Comparison of ENCODE assay signal across 15 cellular contexts in the genomic region with DNA sequence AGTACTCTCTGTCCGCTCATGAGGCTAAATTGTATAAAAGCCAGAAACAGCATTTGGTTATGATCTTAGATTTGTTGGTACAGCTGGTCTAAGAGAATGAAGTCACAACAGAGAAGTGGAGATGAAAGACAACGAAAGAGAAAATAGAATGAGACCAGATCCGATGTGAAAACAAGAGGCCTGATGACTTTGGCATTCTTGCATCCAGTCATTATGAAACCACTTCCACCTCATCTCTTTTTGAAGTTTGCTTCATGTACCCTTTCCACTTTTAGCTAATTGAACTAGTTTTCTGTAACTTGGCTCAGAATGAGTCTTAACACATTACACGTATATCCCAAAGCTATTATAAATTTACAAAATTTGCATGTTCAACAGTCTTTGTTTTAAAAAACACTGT.
A peak's percentile ranks its signal among the peaks of the same experiment; 100 is the strongest.
DNase-seq lines count a peak whose midpoint lies in the region; ATAC-seq, FAIRE-seq and TF ChIP-seq lines count a peak whose summit lies in the region.
"Had no signal": no experiment of that assay in that cellular context is flagged by ENCODE, and none has a peak within 500 bp of the region (broad histone marks: within the 10 kb centered on the region; RNA-seq: fewer than 3 reads in every experiment).

No MANE protein-coding gene starts in this region.

- POLR2A ChIA-PET in GM12878 (lab: Charles Lee) = no interaction called here

- H4K20me1 ChIP-seq in GM12878 (ENCODE audit: control insufficient read depth, insufficient read depth) = no peaks in the 10 kb centered on the region

- no peak for FAIRE-seq in GM12878 (lab: Jason Lieb, UNC)
- FAIRE-seq: GM12892 had no signal

- no peak overlapping the region for H3K4me2 ChIP-seq in GM12878 (ENCODE audit: control insufficient read depth, insufficient read depth)
- H3K4me2 ChIP-seq: GM23338 had no signal

- no peak overlapping the region for H2AFZ ChIP-seq in GM12878 (ENCODE audit: control insufficient read depth, low read depth, low read length)
- H2AFZ ChIP-seq: GM23338 had no signal

- BruUV-seq in GM12878 (replicated peaks; lab: Mats Ljungman, UMichigan) = no TSS peak

- H3K27me3 ChIP-seq in GM12878 (replicated peaks in 1 of 2; ENCODE audit: control insufficient read depth in 2 of 2, insufficient read depth in 2 of 2, low read length in 1 of 2) = no peaks in the 10 kb centered on the region

- no peak for DNase-seq in GM12878 (ENCODE audit: low read depth, low spot score)
- DNase-seq in superior temporal gyrus (ENCODE audit: extremely low spot score) = peak; percentile 49
- DNase-seq in GOT3 (lab: John Stamatoyannopoulos, UW) = no peak
- DNase-seq in AG08396 (ENCODE audit: low spot score) = no peak
- DNase-seq: ACHN; C1 segment of cervical spinal cord; CD4-positive, alpha-beta T cell; DMS79; KG1 had no signal

- no peak overlapping the region for H3K4me3 ChIP-seq in GM12878
- H3K4me3 ChIP-seq: GM23338, HAP-1 had no signal

- no peak for TF ChIP-seq POLR2A in GM12878 (IDR thresholded peaks at IDR 0.05; ENCODE audit: low read depth, low read length)

- in situ Hi-C loops in GM12878 (cut with MboI) = no loop called here

- TF ChIP-seq EP300 in GM12878 (IDR thresholded peaks at IDR 0.05; ENCODE audit: borderline replicate concordance in 1 of 2, control insufficient read depth in 1 of 2, low read depth in 2 of 2, low read length in 2 of 2) = no peak

- no peak for TF ChIP-seq CTCF in GM12878 (IDR thresholded peaks at IDR 0.05 in 2 of 3, conservative IDR thresholded peaks at IDR 0.05 in 1 of 3; ENCODE audit: control insufficient read depth in 2 of 3, extremely low read depth in 1 of 3, insufficient read depth in 1 of 3, low read depth in 3 of 3, low read length in 3 of 3)

- no peaks in the 10 kb centered on the region for H3K36me3 ChIP-seq in GM12878 (ENCODE audit: control insufficient read depth in 2 of 2, insufficient read depth in 2 of 2, low read length in 1 of 2)
- H3K36me3 ChIP-seq: HAP-1 had no signal

- no peaks in the 10 kb centered on the region for H3K9me3 ChIP-seq in GM12878 (replicated peaks; ENCODE audit: control insufficient read depth, insufficient read depth, low read length)
- H3K9me3 ChIP-seq: HAP-1 had no signal

- no peak overlapping the region for H3K9ac ChIP-seq in GM12878 (ENCODE audit: control insufficient read depth, insufficient read depth, low read length)

- SMC1A ChIA-PET in GM12878 (lab: Charles Lee; ENCODE audit: uncharacterized antibody, unreplicated experiment) = interaction anchor here (0.5 to 2.2 kb wide), 4 partner anchors 9 to 657 kb away, joined by 3 to 5 read pairs (median 4); no protein-coding TSS in a partner anchor

- intact Hi-C loops in GM12878 (cut with micrococcal nuclease; ENCODE audit: unreplicated experiment) = no loop called here

- CTCF ChIA-PET in GM12878 (lab: Yijun Ruan, JAX) = interaction anchor here (0.6 kb wide), 1 partner anchor 876 kb away, joined by 3 read pairs; no protein-coding TSS in a partner anchor

- H3K4me1 ChIP-seq in GM12878 (ENCODE audit: control insufficient read depth, insufficient read depth, low read length) = no peaks in the 10 kb centered on the region
- H3K4me1 ChIP-seq: HAP-1 had no signal

- no peaks in the 10 kb centered on the region for H3K79me2 ChIP-seq in GM12878 (ENCODE audit: control insufficient read depth, insufficient read depth, low read length)

- RAD21 ChIA-PET in GM12878 (lab: Charles Lee; ENCODE audit: unreplicated experiment) = no interaction called here

- H3K27ac ChIP-seq in GM12878 (ENCODE audit: control insufficient read depth, insufficient read depth) = no peak overlapping the region

- no peak for TF ChIP-seq RAD21 in GM12878 (IDR thresholded peaks at IDR 0.05; ENCODE audit: insufficient read depth, low read depth, low read length)

- WGBS in GM12878 (ENCODE audit: insufficient coverage, insufficient replicate concordance, low lambda C conversion rate, missing lambda C conversion rate) = 39% methylated on average over 4 of the region's 4 CpGs

- ATAC-seq in GM18858 (IDR thresholded peaks at IDR 0.05; ENCODE audit: unreplicated experiment) (peak; percentile 40), HG03175 (IDR thresholded peaks at IDR 0.05; ENCODE audit: unreplicated experiment) (peak; percentile 55), GM12878 (peak; percentile 84), HG03095 (IDR thresholded peaks at IDR 0.05; ENCODE audit: unreplicated experiment) (no peak)
- ATAC-seq: GM23338 had no signal

TF ChIP-seq in GM12878, 131 proteins besides CTCF, POLR2A, EP300 and RAD21 (continues in another document):
- TF ChIP-seq, protein P1, sequence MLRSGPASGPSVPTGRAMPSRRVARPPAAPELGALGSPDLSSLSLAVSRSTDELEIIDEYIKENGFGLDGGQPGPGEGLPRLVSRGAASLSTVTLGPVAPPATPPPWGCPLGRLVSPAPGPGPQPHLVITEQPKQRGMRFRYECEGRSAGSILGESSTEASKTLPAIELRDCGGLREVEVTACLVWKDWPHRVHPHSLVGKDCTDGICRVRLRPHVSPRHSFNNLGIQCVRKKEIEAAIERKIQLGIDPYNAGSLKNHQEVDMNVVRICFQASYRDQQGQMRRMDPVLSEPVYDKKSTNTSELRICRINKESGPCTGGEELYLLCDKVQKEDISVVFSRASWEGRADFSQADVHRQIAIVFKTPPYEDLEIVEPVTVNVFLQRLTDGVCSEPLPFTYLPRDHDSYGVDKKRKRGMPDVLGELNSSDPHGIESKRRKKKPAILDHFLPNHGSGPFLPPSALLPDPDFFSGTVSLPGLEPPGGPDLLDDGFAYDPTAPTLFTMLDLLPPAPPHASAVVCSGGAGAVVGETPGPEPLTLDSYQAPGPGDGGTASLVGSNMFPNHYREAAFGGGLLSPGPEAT (IDR thresholded peaks at IDR 0.05; ENCODE audit: low read depth) = no peak
- TF ChIP-seq GATAD2B (conservative IDR thresholded peaks at IDR 0.05; ENCODE audit: low read depth) (no peak), CHD4 (IDR thresholded peaks at IDR 0.05) (no peak), SMC3 (IDR thresholded peaks at IDR 0.05; ENCODE audit: borderline replicate concordance, low read length) (no peak), EGR1 (IDR thresholded peaks at IDR 0.05; ENCODE audit: borderline replicate concordance in 1 of 2, low read depth in 2 of 2, low read length in 2 of 2) (no peak), RBBP5 (conservative IDR thresholded peaks at IDR 0.05) (no peak), BCL11A (IDR thresholded peaks at IDR 0.05; ENCODE audit: low read depth, low read length) (0 out of 2 replicates have a peak, but pooled peaks have one; percentile 10), SRF (IDR thresholded peaks at IDR 0.05; ENCODE audit: low read depth in 2 of 2, low read length in 2 of 2) (no peak), IKZF2 (IDR thresholded peaks at IDR 0.05) (peak in 1 of 2 experiments; percentile 53; a peak in 2 of 4 replicates), PAX8 (IDR thresholded peaks at IDR 0.05) (no peak), PML (IDR thresholded peaks at IDR 0.05; ENCODE audit: low read length) (no peak), NR2C1 (IDR thresholded peaks at IDR 0.05) (no peak), MTA2 (IDR thresholded peaks at IDR 0.05; ENCODE audit: low read depth) (peak; percentile 89)
- TF ChIP-seq, protein P2, sequence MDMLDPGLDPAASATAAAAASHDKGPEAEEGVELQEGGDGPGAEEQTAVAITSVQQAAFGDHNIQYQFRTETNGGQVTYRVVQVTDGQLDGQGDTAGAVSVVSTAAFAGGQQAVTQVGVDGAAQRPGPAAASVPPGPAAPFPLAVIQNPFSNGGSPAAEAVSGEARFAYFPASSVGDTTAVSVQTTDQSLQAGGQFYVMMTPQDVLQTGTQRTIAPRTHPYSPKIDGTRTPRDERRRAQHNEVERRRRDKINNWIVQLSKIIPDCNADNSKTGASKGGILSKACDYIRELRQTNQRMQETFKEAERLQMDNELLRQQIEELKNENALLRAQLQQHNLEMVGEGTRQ (IDR thresholded peaks at IDR 0.05; ENCODE audit: borderline replicate concordance, low read depth, low read length) = no peak
- TF ChIP-seq, protein P3, sequence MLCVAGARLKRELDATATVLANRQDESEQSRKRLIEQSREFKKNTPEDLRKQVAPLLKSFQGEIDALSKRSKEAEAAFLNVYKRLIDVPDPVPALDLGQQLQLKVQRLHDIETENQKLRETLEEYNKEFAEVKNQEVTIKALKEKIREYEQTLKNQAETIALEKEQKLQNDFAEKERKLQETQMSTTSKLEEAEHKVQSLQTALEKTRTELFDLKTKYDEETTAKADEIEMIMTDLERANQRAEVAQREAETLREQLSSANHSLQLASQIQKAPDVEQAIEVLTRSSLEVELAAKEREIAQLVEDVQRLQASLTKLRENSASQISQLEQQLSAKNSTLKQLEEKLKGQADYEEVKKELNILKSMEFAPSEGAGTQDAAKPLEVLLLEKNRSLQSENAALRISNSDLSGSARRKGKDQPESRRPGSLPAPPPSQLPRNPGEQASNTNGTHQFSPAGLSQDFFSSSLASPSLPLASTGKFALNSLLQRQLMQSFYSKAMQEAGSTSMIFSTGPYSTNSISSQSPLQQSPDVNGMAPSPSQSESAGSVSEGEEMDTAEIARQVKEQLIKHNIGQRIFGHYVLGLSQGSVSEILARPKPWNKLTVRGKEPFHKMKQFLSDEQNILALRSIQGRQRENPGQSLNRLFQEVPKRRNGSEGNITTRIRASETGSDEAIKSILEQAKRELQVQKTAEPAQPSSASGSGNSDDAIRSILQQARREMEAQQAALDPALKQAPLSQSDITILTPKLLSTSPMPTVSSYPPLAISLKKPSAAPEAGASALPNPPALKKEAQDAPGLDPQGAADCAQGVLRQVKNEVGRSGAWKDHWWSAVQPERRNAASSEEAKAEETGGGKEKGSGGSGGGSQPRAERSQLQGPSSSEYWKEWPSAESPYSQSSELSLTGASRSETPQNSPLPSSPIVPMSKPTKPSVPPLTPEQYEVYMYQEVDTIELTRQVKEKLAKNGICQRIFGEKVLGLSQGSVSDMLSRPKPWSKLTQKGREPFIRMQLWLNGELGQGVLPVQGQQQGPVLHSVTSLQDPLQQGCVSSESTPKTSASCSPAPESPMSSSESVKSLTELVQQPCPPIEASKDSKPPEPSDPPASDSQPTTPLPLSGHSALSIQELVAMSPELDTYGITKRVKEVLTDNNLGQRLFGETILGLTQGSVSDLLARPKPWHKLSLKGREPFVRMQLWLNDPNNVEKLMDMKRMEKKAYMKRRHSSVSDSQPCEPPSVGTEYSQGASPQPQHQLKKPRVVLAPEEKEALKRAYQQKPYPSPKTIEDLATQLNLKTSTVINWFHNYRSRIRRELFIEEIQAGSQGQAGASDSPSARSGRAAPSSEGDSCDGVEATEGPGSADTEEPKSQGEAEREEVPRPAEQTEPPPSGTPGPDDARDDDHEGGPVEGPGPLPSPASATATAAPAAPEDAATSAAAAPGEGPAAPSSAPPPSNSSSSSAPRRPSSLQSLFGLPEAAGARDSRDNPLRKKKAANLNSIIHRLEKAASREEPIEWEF (IDR thresholded peaks at IDR 0.05; ENCODE audit: insufficient replicate concordance, low read depth, low read length) = no peak
